Comparison of ENCODE assay signal across 14 cellular contexts in genomic region chr2:234412726-234413125, GRCh38.
A peak's percentile ranks its signal among the peaks of the same experiment; 100 is the strongest.
DNase-seq lines count a peak whose midpoint lies in the region; ATAC-seq and TF ChIP-seq lines count a peak whose summit lies in the region.
"Had no signal": no experiment of that assay in that cellular context is flagged by ENCODE, and none has a peak within 500 bp of the region (broad histone marks: within the 10 kb centered on the region; RNA-seq: fewer than 3 reads in every experiment).

No MANE protein-coding gene starts in this region.

- ATAC-seq in GM21717 (IDR thresholded peaks at IDR 0.05; ENCODE audit: unreplicated experiment): no peak
- ATAC-seq: activated T-helper 17 cell treated with anti-CD3 and anti-CD28 coated beads, Interleukin-2, amount 50 U/mL, for 72 hours; stimulated activated effector memory CD8-positive, alpha-beta T cell treated with anti-CD3 and anti-CD28 coated beads, Interleukin-12 subunit alpha, Interleukin-12 subunit beta, amount 100 ng/mL, for 72 hours had no signal

- TF ChIP-seq CTCF in colonic mucosa (IDR thresholded peaks at IDR 0.05): no peak

- intact Hi-C loops in colonic mucosa (cut with DNase I): no loop called here

- H3K9ac ChIP-seq in colonic mucosa (ENCODE audit: low read depth in 2 of 2, low read length in 2 of 2): no peak overlapping the region

- H3K27ac ChIP-seq in colonic mucosa: no peak overlapping the region
- H3K27ac ChIP-seq: C4-2B, prostate gland had no signal

- no peaks in the 10 kb centered on the region for H3K9me3 ChIP-seq in colonic mucosa
- H3K9me3 ChIP-seq: prostate gland had no signal

- H3K27me3 ChIP-seq in colonic mucosa: no peaks in the 10 kb centered on the region

- no peak overlapping the region for H3K4me3 ChIP-seq in colonic mucosa
- H3K4me3 ChIP-seq: prostate gland had no signal

- H3K4me1 ChIP-seq in colonic mucosa: no peaks in the 10 kb centered on the region
- H3K4me1 ChIP-seq: prostate gland had no signal

- H3K36me3 ChIP-seq in colonic mucosa: no peaks in the 10 kb centered on the region
- H3K36me3 ChIP-seq: prostate gland had no signal

- DNase-seq in AG20443 (ENCODE audit: low spot score): peak; percentile 87
- peak; percentile 48 for DNase-seq in NCI-H2029 treated with DMSO at 0.1 percent for 48 hours (lab: John Stamatoyannopoulos, UW)
- peak; percentile 33 for DNase-seq in colonic mucosa
- DNase-seq in myocyte (ENCODE audit: low read depth): peak; percentile 87
- no peak for DNase-seq in NCI-H2227 treated with DMSO at 0.1 percent for 48 hours (lab: John Stamatoyannopoulos, UW)
- DNase-seq in Kasumi-1 (lab: John Stamatoyannopoulos, UW): no peak
- DNase-seq in HuH-7 (ENCODE audit: low spot score): no peak
- DNase-seq: NCI-H1436, T-helper 1 cell had no signal

Comparison
In these comparisons a context has a peak if more than half of its experiments do, and no peak if none do; other contexts are left out.
1. DNase-seq: peak in AG20443 (single experiment), NCI-H2029 treated with DMSO at 0.1 percent for 48 hours (single experiment), colonic mucosa (single experiment) and myocyte (single experiment); none in NCI-H2227 treated with DMSO at 0.1 percent for 48 hours (single experiment), Kasumi-1 (0 of 2) and HuH-7 (single experiment).